In genomic region chr2:203395858-203396257, GRCh38 we compare ENCODE assay signal across 25 cellular contexts.
"Had no signal": no experiment of that assay in that cellular context is flagged by ENCODE, and none has a peak within 500 bp of the region (broad histone marks: within the 10 kb centered on the region; RNA-seq: fewer than 3 reads in every experiment).

No MANE protein-coding gene starts in this region.

- H3K4me3 ChIP-seq: coronary artery, esophagus squamous epithelium, left ventricle myocardium inferior, lower lobe of right lung, right atrium auricular region, skin epidermis, spleen, testis, tibial artery had no signal

- H3K27ac ChIP-seq: coronary artery, esophagus squamous epithelium, left ventricle myocardium inferior, lower lobe of right lung, parathyroid adenoma, skin epidermis, spleen, testis, tibial artery had no signal

- ATAC-seq: left colon; lower lobe of right lung; naive thymus-derived CD8-positive, alpha-beta T cell; sciatic nerve; stimulated activated memory B cell treated with anti-CD40 and anti-IgM and Interleukin-4, amounts not matched to agents 10 μg/mL and 1 μg/mL and 100 μg/mL, for 72 hours; stimulated activated naive CD8-positive, alpha-beta T cell treated with anti-CD3 and anti-CD28 coated beads, Interleukin-15, Interleukin-2, amounts not matched to agents 100 U/mL and 50 U/mL, for 24 hours had no signal

- H3K27me3 ChIP-seq: esophagus squamous epithelium, right atrium auricular region, spleen, testis, tibial artery had no signal

- DNase-seq: dermis blood vessel endothelial cell; effector memory CD4-positive, alpha-beta T cell; esophagus squamous epithelium; kidney glomerular epithelial cell; left colon; left ventricle myocardium inferior; lower lobe of right lung; naive thymus-derived CD8-positive, alpha-beta T cell; occipital lobe; spleen; stimulated activated CD4-positive, alpha-beta T cell treated with anti-CD3 and anti-CD28 coated beads, Interleukin-4, amount 100 ng/mL, for 4 hours; stimulated activated naive CD8-positive, alpha-beta T cell treated with anti-CD3 and anti-CD28 coated beads, Interleukin-15, Interleukin-2, amounts not matched to agents 100 U/mL and 50 U/mL, for 24 hours; substantia nigra; testis; tibial artery had no signal

- H3K4me1 Mint-ChIP-seq: central memory CD8-positive, alpha-beta T cell; stimulated activated memory B cell treated with anti-CD40 and anti-IgM and Interleukin-4, amounts not matched to agents 10 μg/mL and 1 μg/mL and 100 μg/mL, for 72 hours had no signal

- H3K79me2 ChIP-seq: parathyroid adenoma had no signal

- H3K9me3 ChIP-seq: esophagus squamous epithelium, left ventricle myocardium inferior, lower lobe of right lung, right atrium auricular region, testis, tibial artery had no signal

- H3K4me1 ChIP-seq: esophagus squamous epithelium, lower lobe of right lung, parathyroid adenoma, spleen, testis, tibial artery had no signal

- H3K9me3 Mint-ChIP-seq: central memory CD8-positive, alpha-beta T cell had no signal

- H3K4me3 Mint-ChIP-seq: central memory CD8-positive, alpha-beta T cell; naive thymus-derived CD8-positive, alpha-beta T cell; stimulated activated memory B cell treated with anti-CD40 and anti-IgM and Interleukin-4, amounts not matched to agents 10 μg/mL and 1 μg/mL and 100 μg/mL, for 72 hours; type B pancreatic cell had no signal

- H2AFZ ChIP-seq: parathyroid adenoma had no signal

- H3K27ac Mint-ChIP-seq: progenitor cell of endocrine pancreas; stimulated activated memory B cell treated with anti-CD40 and anti-IgM and Interleukin-4, amounts not matched to agents 10 μg/mL and 1 μg/mL and 100 μg/mL, for 72 hours; type B pancreatic cell had no signal

- H3K27me3 Mint-ChIP-seq: central memory CD8-positive, alpha-beta T cell; naive thymus-derived CD8-positive, alpha-beta T cell; progenitor cell of endocrine pancreas; stimulated activated memory B cell treated with anti-CD40 and anti-IgM and Interleukin-4, amounts not matched to agents 10 μg/mL and 1 μg/mL and 100 μg/mL, for 72 hours; type B pancreatic cell had no signal

- FAIRE-seq: urothelium cell line had no signal

- H3K9ac ChIP-seq: parathyroid adenoma had no signal
